In genomic region chr5:107557051-107557658, GRCh38 we compare ENCODE assay signal across 11 cellular contexts.
A peak's percentile ranks its signal among the peaks of the same experiment; 100 is the strongest.
DNase-seq lines count a peak whose midpoint lies in the region; ATAC-seq, FAIRE-seq and TF ChIP-seq lines count a peak whose summit lies in the region.
"Had no signal": no experiment of that assay in that cellular context is flagged by ENCODE, and none has a peak within 500 bp of the region (broad histone marks: within the 10 kb centered on the region; RNA-seq: fewer than 3 reads in every experiment).

No MANE protein-coding gene starts in this region.

- H3K27me3 Mint-ChIP-seq in Calu3 (ENCODE audit: unreplicated experiment), result no peaks in the 10 kb centered on the region
- no peaks in the 10 kb centered on the region for H3K27me3 Mint-ChIP-seq in mesothelial cell of epicardium (ENCODE audit: low read depth)
- H3K27me3 Mint-ChIP-seq in activated CD8-positive, alpha-beta T cell treated with anti-CD3 and anti-CD28 coated beads for 36 hours, result peaks cover 7% of the 10 kb centered on the region

- H3K27ac Mint-ChIP-seq in Calu3 (ENCODE audit: unreplicated experiment) (peak overlapping the region; percentile 80), mesothelial cell of epicardium (peak overlapping the region; percentile 53)
- H3K27ac Mint-ChIP-seq in activated CD8-positive, alpha-beta T cell treated with anti-CD3 and anti-CD28 coated beads for 36 hours, result no peak overlapping the region
- H3K27ac Mint-ChIP-seq: activated naive CD8-positive, alpha-beta T cell treated with anti-CD3 and anti-CD28 coated beads for 36 hours had no signal

- H3K14ac ChIP-seq in H1 (ENCODE audit: insufficient read length), result no peak overlapping the region

- ATAC-seq in activated CD8-positive, alpha-beta T cell treated with anti-CD3 and anti-CD28 coated beads for 36 hours, result no peak
- no peak for ATAC-seq in HG03039 (IDR thresholded peaks at IDR 0.05; ENCODE audit: unreplicated experiment)

- 56% methylated on average over 11 of the region's 11 CpGs; no CpG with 5 or more reads in 1 of the 2 experiments for WGBS in H1 (ENCODE audit: extremely low coverage in 1 of 2, insufficient coverage in 1 of 2, insufficient read length in 1 of 2, insufficient replicate concordance in 2 of 2, low coverage in 1 of 2, low lambda C conversion rate in 2 of 2, missing lambda C conversion rate in 1 of 2), 2 experiments

- H3K4me2 ChIP-seq in H1 (ENCODE audit: insufficient read depth in 1 of 2, low read depth in 2 of 2, low read length in 2 of 2), result no peak overlapping the region; a peak in 1 of 4 replicates

- peaks cover 0 to 4% of the 10 kb centered on the region in 2 experiments; a peak in 1 of 4 replicates for H3K79me2 ChIP-seq in H1 (ENCODE audit: control insufficient read depth in 1 of 2, insufficient read depth in 2 of 2, low read length in 2 of 2)

- no peak overlapping the region for H3K27ac ChIP-seq in H1 (ENCODE audit: low read depth, low read length)

- POLR2A ChIA-PET in H1 (lab: Charles Lee; ENCODE audit: partially characterized antibody), result interaction anchor here (1.3 kb wide), 1 partner anchor 54 kb away, joined by 3 read pairs; no protein-coding TSS in a partner anchor
- POLR2A ChIA-PET in activated CD8-positive, alpha-beta T cell treated with anti-CD3 and anti-CD28 coated beads for 36 hours (lab: Charles Lee), result no interaction called here

- no peaks in the 10 kb centered on the region for H3K9me3 ChIP-seq in H1 (ENCODE audit: insufficient read depth in 2 of 2, low read depth in 1 of 2, low read length in 1 of 2)

- no peak overlapping the region for H3K56ac ChIP-seq in H1 (replicated peaks; ENCODE audit: insufficient read length, low read depth, low read length)

- no peak overlapping the region for H2AFZ ChIP-seq in H1 (ENCODE audit: low read length)

- TF ChIP-seq CTCF in Calu3 (IDR thresholded peaks at IDR 0.05; ENCODE audit: unreplicated experiment), result no peak
- no peak for TF ChIP-seq CTCF in H1 (IDR thresholded peaks at IDR 0.05; ENCODE audit: control extremely low read depth in 1 of 3, insufficient read depth in 1 of 3, low read depth in 1 of 3, low read length in 3 of 3)
- TF ChIP-seq CTCF in mesothelial cell of epicardium (IDR thresholded peaks at IDR 0.05; ENCODE audit: unreplicated experiment), result no peak
- TF ChIP-seq CTCF in activated CD8-positive, alpha-beta T cell treated with anti-CD3 and anti-CD28 coated beads for 36 hours (IDR thresholded peaks at IDR 0.05), result no peak

- H2BK12ac ChIP-seq in H1 (ENCODE audit: low read depth, low read length), result no peak overlapping the region

- no peak overlapping the region for H3K4ac ChIP-seq in H1 (replicated peaks; ENCODE audit: insufficient read length, low read depth, low read length)

- H3K36me3 Mint-ChIP-seq in Calu3 (ENCODE audit: insufficient read depth, unreplicated experiment) (peaks cover 35% of the 10 kb centered on the region), mesothelial cell of epicardium (peaks cover under 1% of the 10 kb centered on the region)
- no peaks in the 10 kb centered on the region for H3K36me3 Mint-ChIP-seq in activated CD8-positive, alpha-beta T cell treated with anti-CD3 and anti-CD28 coated beads for 36 hours (ENCODE audit: low read depth)
- H3K36me3 Mint-ChIP-seq: activated naive CD8-positive, alpha-beta T cell treated with anti-CD3 and anti-CD28 coated beads for 36 hours had no signal

- no peak overlapping the region for H3K4me3 ChIP-seq in H1 (ENCODE audit: extremely low read depth in 1 of 4, insufficient read depth in 2 of 4, low read depth in 3 of 4, low read length in 4 of 4)

- no peak overlapping the region for H3K23ac ChIP-seq in H1 (ENCODE audit: insufficient read length)

- no peak overlapping the region for H2BK15ac ChIP-seq in H1 (ENCODE audit: low read length)

- BruUV-seq in Calu3 (replicated peaks; lab: Mats Ljungman, UMichigan), result no TSS peak

- H3K9me3 Mint-ChIP-seq in Calu3 (ENCODE audit: low read depth, unreplicated experiment) (no peaks in the 10 kb centered on the region), mesothelial cell of epicardium (peaks cover 4% of the 10 kb centered on the region)
- H3K9me3 Mint-ChIP-seq in activated CD8-positive, alpha-beta T cell treated with anti-CD3 and anti-CD28 coated beads for 36 hours, result no peaks in the 10 kb centered on the region
- H3K9me3 Mint-ChIP-seq: activated naive CD8-positive, alpha-beta T cell treated with anti-CD3 and anti-CD28 coated beads for 36 hours had no signal

- no peak; a peak in 1 of 4 replicates for TF ChIP-seq RAD21 in H1 (IDR thresholded peaks at IDR 0.05 in 1 of 2, conservative IDR thresholded peaks at IDR 0.05 in 1 of 2; ENCODE audit: low read depth in 2 of 2, low read length in 2 of 2)

- no peaks in the 10 kb centered on the region for H3K79me1 ChIP-seq in H1 (ENCODE audit: low read depth, low read length)

- intact Hi-C loops in Calu3 (cut with micrococcal nuclease; ENCODE audit: unreplicated experiment), result loop anchor here (2.0 to 5.0 kb wide), 3 partner anchors 14 to 1190 kb away; partner anchors contain the start of gene FER
- intact Hi-C loops in activated CD8-positive, alpha-beta T cell treated with anti-CD3 and anti-CD28 coated beads for 36 hours (cut with micrococcal nuclease), result no loop called here

- no peaks in the 10 kb centered on the region for H4K20me1 ChIP-seq in H1 (replicated peaks in 1 of 2; ENCODE audit: control insufficient read depth in 1 of 2, insufficient read depth in 2 of 2, low read length in 2 of 2)

- H2AK5ac ChIP-seq in H1 (ENCODE audit: low read depth, low read length), result no peak overlapping the region

- DNase-seq in Calu3 (peak; percentile 92), NCI-H146 treated with DMSO at 0.1 percent for 48 hours (lab: John Stamatoyannopoulos, UW; ENCODE audit: unreplicated experiment) (peak; percentile 14), H1 (ENCODE audit: low read depth in 1 of 2, low spot score in 2 of 2) (peak in 1 of 2 experiments; percentile 46), mesothelial cell of epicardium (ENCODE audit: low spot score in 2 of 2, unreplicated experiment in 2 of 2) (peak; percentile 40 to 73), hypothalamus (lab: John Stamatoyannopoulos, UW) (no peak)
- DNase-seq in activated CD8-positive, alpha-beta T cell treated with anti-CD3 and anti-CD28 coated beads for 36 hours, result no peak
- no peak for DNase-seq in activated CD4-positive, alpha-beta T cell treated with anti-CD3 and anti-CD28 coated beads for 1 hour
- DNase-seq: activated naive CD8-positive, alpha-beta T cell treated with anti-CD3 and anti-CD28 coated beads for 36 hours; COR-L47; stimulated activated naive CD4-positive, alpha-beta T cell treated with Interleukin-2 at 50 U/mL for 16 hours had no signal

- H3K23me2 ChIP-seq in H1 (ENCODE audit: low read depth, low read length), result no peaks in the 10 kb centered on the region

- no peak overlapping the region; the same call in 1 of the 2 replicates for H3K18ac ChIP-seq in H1 (ENCODE audit: extremely low read depth, low read length)

- H4K91ac ChIP-seq in H1 (replicated peaks; ENCODE audit: insufficient read length, low read length), result peak overlapping the region; percentile 2

- peak overlapping the region; percentile 45 for H3K4me3 Mint-ChIP-seq in Calu3 (ENCODE audit: low read depth, unreplicated experiment)
- no peak overlapping the region for H3K4me3 Mint-ChIP-seq in mesothelial cell of epicardium
- H3K4me3 Mint-ChIP-seq in activated CD8-positive, alpha-beta T cell treated with anti-CD3 and anti-CD28 coated beads for 36 hours, result no peak overlapping the region
- H3K4me3 Mint-ChIP-seq: activated naive CD8-positive, alpha-beta T cell treated with anti-CD3 and anti-CD28 coated beads for 36 hours had no signal

- H4K8ac ChIP-seq in H1 (ENCODE audit: extremely low read depth, insufficient read depth, low read length), result no peak overlapping the region

- no peak for TF ChIP-seq EP300 in H1 (IDR thresholded peaks at IDR 0.05; ENCODE audit: borderline replicate concordance in 1 of 2, low read depth in 2 of 2, low read length in 2 of 2)

- no peak overlapping the region for H2BK120ac ChIP-seq in H1 (replicated peaks; ENCODE audit: low read depth, low read length)

- no peak overlapping the region for H2BK20ac ChIP-seq in H1 (ENCODE audit: low read length)

- H4K5ac ChIP-seq in H1 (ENCODE audit: insufficient read length, low read depth, low read length), result no peak overlapping the region

- H3K36me3 ChIP-seq in H1 (ENCODE audit: control insufficient read depth in 2 of 4, insufficient read depth in 4 of 4, low read length in 3 of 4), result no peaks in the 10 kb centered on the region

- no peaks in the 10 kb centered on the region for H3K27me3 ChIP-seq in H1 (replicated peaks in 1 of 4; ENCODE audit: control insufficient read depth in 3 of 4, extremely low read depth in 1 of 4, insufficient read depth in 3 of 4, low read length in 3 of 4)

- no peak overlapping the region for H3K9ac ChIP-seq in H1 (replicated peaks in 1 of 4; ENCODE audit: extremely low read depth in 1 of 4, low read depth in 3 of 4, low read length in 3 of 4)

- peaks cover 0 to 20% (median 5%) of the 10 kb centered on the region in 4 experiments; a peak in 4 of 7 replicates for H3K4me1 ChIP-seq in H1 (replicated peaks in 1 of 4; ENCODE audit: control insufficient read depth in 3 of 4, insufficient read depth in 4 of 4, low read length in 3 of 4)

- no peak overlapping the region for H2BK5ac ChIP-seq in H1 (ENCODE audit: low read depth, low read length)

- CTCF ChIA-PET in Calu3 (lab: Charles Lee), result interaction anchor here (0.6 to 4.0 kb wide), 12 partner anchors 10 to 168 kb away, joined by 3 to 31 read pairs (median 4); no protein-coding TSS in a partner anchor
- CTCF ChIA-PET in H1 (lab: Charles Lee; ENCODE audit: partially characterized antibody), result interaction anchor here (0.6 to 2.5 kb wide), 8 partner anchors 10 to 143 kb away, joined by 3 to 18 read pairs (median 3); no protein-coding TSS in a partner anchor
- CTCF ChIA-PET in activated CD8-positive, alpha-beta T cell treated with anti-CD3 and anti-CD28 coated beads for 36 hours (lab: Charles Lee), result interaction anchor here (1.9 kb wide), 1 partner anchor 15 kb away, joined by 8 read pairs; no protein-coding TSS in a partner anchor

- peaks cover 87% of the 10 kb centered on the region for H3K4me1 Mint-ChIP-seq in Calu3 (ENCODE audit: low read depth, unreplicated experiment)
- peaks cover 55% of the 10 kb centered on the region for H3K4me1 Mint-ChIP-seq in mesothelial cell of epicardium
- no peaks in the 10 kb centered on the region for H3K4me1 Mint-ChIP-seq in activated CD8-positive, alpha-beta T cell treated with anti-CD3 and anti-CD28 coated beads for 36 hours (ENCODE audit: low read depth)
- H3K4me1 Mint-ChIP-seq: activated naive CD8-positive, alpha-beta T cell treated with anti-CD3 and anti-CD28 coated beads for 36 hours had no signal

- peak; percentile 90 for FAIRE-seq in H1 (lab: Jason Lieb, UNC)

- TF ChIP-seq POLR2A in H1 (IDR thresholded peaks at IDR 0.05; ENCODE audit: control extremely low read depth in 1 of 2, low read depth in 2 of 2, low read length in 2 of 2), result no peak

TF ChIP-seq in H1, 55 proteins besides CTCF, POLR2A, EP300 and RAD21 (continues in another document):
- TF ChIP-seq ATF3 (IDR thresholded peaks at IDR 0.05; ENCODE audit: insufficient read depth, low read depth, low read length), result no peak
- TF ChIP-seq TAF7 (optimal IDR thresholded peaks at IDR 0.05; ENCODE audit: borderline replicate concordance, low read depth, low read length), result no peak

Comparison
In these comparisons a context has a peak if more than half of its experiments do, and no peak if none do; other contexts are left out.
1. DNase-seq: peak in Calu3 (single experiment), NCI-H146 treated with DMSO at 0.1 percent for 48 hours (single experiment) and mesothelial cell of epicardium (2 of 2); none in activated CD8-positive, alpha-beta T cell treated with anti-CD3 and anti-CD28 coated beads for 36 hours (single experiment), activated CD4-positive, alpha-beta T cell treated with anti-CD3 and anti-CD28 coated beads for 1 hour (single experiment) and hypothalamus (0 of 51).